Comparison of ENCODE assay signal across 1 cellular context in the genomic region with DNA sequence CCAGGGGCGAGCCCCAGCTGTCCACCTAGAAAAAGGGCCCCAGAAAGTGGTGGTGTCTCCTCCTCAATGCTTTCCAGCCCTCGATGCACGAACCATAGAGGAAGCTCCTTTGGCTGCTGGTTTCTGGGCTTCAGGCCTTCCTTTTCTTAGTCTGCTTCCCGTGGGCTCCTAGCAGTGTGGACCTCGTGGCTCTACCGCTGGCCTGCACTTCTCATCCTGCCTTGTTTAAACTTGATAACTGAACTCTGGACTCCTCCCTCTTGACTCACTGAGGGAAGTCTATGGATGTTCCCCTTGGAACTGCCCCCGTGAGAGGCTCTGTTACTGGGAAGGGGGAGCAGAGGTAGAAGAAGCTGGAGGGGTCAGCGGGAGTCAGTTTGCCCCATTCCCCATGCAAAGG.
TF ChIP-seq lines count a peak whose summit lies in the region.

No MANE protein-coding gene starts in this region.

TF ChIP-seq in HepG2, 621 proteins besides CTCF, POLR2A, EP300 and RAD21:
- peak; percentile 20; the same call in 1 of the 2 replicates for TF ChIP-seq ZFY (CRISPR knock-in tag; IDR thresholded peaks at IDR 0.05)
- TF ChIP-seq ZNF225 (CRISPR knock-in tag; IDR thresholded peaks at IDR 0.05): no peak
- TF ChIP-seq, protein P1, sequence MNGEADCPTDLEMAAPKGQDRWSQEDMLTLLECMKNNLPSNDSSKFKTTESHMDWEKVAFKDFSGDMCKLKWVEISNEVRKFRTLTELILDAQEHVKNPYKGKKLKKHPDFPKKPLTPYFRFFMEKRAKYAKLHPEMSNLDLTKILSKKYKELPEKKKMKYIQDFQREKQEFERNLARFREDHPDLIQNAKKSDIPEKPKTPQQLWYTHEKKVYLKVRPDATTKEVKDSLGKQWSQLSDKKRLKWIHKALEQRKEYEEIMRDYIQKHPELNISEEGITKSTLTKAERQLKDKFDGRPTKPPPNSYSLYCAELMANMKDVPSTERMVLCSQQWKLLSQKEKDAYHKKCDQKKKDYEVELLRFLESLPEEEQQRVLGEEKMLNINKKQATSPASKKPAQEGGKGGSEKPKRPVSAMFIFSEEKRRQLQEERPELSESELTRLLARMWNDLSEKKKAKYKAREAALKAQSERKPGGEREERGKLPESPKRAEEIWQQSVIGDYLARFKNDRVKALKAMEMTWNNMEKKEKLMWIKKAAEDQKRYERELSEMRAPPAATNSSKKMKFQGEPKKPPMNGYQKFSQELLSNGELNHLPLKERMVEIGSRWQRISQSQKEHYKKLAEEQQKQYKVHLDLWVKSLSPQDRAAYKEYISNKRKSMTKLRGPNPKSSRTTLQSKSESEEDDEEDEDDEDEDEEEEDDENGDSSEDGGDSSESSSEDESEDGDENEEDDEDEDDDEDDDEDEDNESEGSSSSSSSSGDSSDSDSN (CRISPR knock-in tag; IDR thresholded peaks at IDR 0.05): no peak
- no peak for TF ChIP-seq HOXA9 (CRISPR knock-in tag; IDR thresholded peaks at IDR 0.05; ENCODE audit: borderline replicate concordance)
- TF ChIP-seq, protein P2, sequence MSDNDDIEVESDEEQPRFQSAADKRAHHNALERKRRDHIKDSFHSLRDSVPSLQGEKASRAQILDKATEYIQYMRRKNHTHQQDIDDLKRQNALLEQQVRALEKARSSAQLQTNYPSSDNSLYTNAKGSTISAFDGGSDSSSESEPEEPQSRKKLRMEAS (IDR thresholded peaks at IDR 0.05): peak; percentile 50; the same call in 1 of the 2 replicates
- no peak for TF ChIP-seq GABPB1 (CRISPR knock-in tag; IDR thresholded peaks at IDR 0.05)
- no peak for TF ChIP-seq ZNF431 (CRISPR knock-in tag; IDR thresholded peaks at IDR 0.05; ENCODE audit: borderline replicate concordance, low read depth)
- TF ChIP-seq ZNF24 (IDR thresholded peaks at IDR 0.05): no peak
- no peak for TF ChIP-seq KLF16 (CRISPR knock-in tag; IDR thresholded peaks at IDR 0.05)
- TF ChIP-seq, protein P3, sequence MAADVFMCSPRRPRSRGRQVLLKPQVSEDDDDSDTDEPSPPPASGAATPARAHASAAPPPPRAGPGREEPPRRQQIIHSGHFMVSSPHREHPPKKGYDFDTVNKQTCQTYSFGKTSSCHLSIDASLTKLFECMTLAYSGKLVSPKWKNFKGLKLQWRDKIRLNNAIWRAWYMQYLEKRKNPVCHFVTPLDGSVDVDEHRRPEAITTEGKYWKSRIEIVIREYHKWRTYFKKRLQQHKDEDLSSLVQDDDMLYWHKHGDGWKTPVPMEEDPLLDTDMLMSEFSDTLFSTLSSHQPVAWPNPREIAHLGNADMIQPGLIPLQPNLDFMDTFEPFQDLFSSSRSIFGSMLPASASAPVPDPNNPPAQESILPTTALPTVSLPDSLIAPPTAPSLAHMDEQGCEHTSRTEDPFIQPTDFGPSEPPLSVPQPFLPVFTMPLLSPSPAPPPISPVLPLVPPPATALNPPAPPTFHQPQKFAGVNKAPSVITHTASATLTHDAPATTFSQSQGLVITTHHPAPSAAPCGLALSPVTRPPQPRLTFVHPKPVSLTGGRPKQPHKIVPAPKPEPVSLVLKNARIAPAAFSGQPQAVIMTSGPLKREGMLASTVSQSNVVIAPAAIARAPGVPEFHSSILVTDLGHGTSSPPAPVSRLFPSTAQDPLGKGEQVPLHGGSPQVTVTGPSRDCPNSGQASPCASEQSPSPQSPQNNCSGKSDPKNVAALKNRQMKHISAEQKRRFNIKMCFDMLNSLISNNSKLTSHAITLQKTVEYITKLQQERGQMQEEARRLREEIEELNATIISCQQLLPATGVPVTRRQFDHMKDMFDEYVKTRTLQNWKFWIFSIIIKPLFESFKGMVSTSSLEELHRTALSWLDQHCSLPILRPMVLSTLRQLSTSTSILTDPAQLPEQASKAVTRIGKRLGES (CRISPR knock-in tag; IDR thresholded peaks at IDR 0.05; ENCODE audit: borderline replicate concordance): no peak
- TF ChIP-seq ZNF292 (CRISPR knock-in tag; IDR thresholded peaks at IDR 0.05; ENCODE audit: borderline replicate concordance, low read depth): peak; percentile 32; the same call in 1 of the 2 replicates
- no peak for TF ChIP-seq IRF2 (CRISPR knock-in tag; IDR thresholded peaks at IDR 0.05)
- no peak for TF ChIP-seq ZFYVE20 (CRISPR knock-in tag; IDR thresholded peaks at IDR 0.05; ENCODE audit: borderline replicate concordance, low read depth)
- TF ChIP-seq, protein P4, sequence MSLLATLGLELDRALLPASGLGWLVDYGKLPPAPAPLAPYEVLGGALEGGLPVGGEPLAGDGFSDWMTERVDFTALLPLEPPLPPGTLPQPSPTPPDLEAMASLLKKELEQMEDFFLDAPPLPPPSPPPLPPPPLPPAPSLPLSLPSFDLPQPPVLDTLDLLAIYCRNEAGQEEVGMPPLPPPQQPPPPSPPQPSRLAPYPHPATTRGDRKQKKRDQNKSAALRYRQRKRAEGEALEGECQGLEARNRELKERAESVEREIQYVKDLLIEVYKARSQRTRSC (CRISPR knock-in tag; IDR thresholded peaks at IDR 0.05; ENCODE audit: low read depth): no peak
- TF ChIP-seq, protein P5, sequence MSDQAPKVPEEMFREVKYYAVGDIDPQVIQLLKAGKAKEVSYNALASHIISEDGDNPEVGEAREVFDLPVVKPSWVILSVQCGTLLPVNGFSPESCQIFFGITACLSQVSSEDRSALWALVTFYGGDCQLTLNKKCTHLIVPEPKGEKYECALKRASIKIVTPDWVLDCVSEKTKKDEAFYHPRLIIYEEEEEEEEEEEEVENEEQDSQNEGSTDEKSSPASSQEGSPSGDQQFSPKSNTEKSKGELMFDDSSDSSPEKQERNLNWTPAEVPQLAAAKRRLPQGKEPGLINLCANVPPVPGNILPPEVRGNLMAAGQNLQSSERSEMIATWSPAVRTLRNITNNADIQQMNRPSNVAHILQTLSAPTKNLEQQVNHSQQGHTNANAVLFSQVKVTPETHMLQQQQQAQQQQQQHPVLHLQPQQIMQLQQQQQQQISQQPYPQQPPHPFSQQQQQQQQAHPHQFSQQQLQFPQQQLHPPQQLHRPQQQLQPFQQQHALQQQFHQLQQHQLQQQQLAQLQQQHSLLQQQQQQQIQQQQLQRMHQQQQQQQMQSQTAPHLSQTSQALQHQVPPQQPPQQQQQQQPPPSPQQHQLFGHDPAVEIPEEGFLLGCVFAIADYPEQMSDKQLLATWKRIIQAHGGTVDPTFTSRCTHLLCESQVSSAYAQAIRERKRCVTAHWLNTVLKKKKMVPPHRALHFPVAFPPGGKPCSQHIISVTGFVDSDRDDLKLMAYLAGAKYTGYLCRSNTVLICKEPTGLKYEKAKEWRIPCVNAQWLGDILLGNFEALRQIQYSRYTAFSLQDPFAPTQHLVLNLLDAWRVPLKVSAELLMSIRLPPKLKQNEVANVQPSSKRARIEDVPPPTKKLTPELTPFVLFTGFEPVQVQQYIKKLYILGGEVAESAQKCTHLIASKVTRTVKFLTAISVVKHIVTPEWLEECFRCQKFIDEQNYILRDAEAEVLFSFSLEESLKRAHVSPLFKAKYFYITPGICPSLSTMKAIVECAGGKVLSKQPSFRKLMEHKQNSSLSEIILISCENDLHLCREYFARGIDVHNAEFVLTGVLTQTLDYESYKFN (CRISPR knock-in tag; conservative IDR thresholded peaks at IDR 0.05): 0 out of 2 replicates have a peak, but pooled peaks have one; percentile 13
- TF ChIP-seq MAZ (IDR thresholded peaks at IDR 0.05; ENCODE audit: borderline replicate concordance, low read depth, low read length): no peak
- TF ChIP-seq MAZ (CRISPR knock-in tag; IDR thresholded peaks at IDR 0.05; ENCODE audit: low read depth): no peak
- TF ChIP-seq, protein P6, sequence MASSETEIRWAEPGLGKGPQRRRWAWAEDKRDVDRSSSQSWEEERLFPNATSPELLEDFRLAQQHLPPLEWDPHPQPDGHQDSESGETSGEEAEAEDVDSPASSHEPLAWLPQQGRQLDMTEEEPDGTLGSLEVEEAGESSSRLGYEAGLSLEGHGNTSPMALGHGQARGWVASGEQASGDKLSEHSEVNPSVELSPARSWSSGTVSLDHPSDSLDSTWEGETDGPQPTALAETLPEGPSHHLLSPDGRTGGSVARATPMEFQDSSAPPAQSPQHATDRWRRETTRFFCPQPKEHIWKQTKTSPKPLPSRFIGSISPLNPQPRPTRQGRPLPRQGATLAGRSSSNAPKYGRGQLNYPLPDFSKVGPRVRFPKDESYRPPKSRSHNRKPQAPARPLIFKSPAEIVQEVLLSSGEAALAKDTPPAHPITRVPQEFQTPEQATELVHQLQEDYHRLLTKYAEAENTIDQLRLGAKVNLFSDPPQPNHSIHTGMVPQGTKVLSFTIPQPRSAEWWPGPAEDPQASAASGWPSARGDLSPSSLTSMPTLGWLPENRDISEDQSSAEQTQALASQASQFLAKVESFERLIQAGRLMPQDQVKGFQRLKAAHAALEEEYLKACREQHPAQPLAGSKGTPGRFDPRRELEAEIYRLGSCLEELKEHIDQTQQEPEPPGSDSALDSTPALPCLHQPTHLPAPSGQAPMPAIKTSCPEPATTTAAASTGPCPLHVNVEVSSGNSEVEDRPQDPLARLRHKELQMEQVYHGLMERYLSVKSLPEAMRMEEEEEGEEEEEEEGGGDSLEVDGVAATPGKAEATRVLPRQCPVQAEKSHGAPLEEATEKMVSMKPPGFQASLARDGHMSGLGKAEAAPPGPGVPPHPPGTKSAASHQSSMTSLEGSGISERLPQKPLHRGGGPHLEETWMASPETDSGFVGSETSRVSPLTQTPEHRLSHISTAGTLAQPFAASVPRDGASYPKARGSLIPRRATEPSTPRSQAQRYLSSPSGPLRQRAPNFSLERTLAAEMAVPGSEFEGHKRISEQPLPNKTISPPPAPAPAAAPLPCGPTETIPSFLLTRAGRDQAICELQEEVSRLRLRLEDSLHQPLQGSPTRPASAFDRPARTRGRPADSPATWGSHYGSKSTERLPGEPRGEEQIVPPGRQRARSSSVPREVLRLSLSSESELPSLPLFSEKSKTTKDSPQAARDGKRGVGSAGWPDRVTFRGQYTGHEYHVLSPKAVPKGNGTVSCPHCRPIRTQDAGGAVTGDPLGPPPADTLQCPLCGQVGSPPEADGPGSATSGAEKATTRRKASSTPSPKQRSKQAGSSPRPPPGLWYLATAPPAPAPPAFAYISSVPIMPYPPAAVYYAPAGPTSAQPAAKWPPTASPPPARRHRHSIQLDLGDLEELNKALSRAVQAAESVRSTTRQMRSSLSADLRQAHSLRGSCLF (CRISPR knock-in tag; IDR thresholded peaks at IDR 0.05; ENCODE audit: borderline replicate concordance): no peak
- 0 out of 2 replicates have a peak, but pooled peaks have one; percentile 44 for TF ChIP-seq ZNF230 (CRISPR knock-in tag; IDR thresholded peaks at IDR 0.05)
